ENCODE assay signal across 8 cellular contexts in the genomic region with DNA sequence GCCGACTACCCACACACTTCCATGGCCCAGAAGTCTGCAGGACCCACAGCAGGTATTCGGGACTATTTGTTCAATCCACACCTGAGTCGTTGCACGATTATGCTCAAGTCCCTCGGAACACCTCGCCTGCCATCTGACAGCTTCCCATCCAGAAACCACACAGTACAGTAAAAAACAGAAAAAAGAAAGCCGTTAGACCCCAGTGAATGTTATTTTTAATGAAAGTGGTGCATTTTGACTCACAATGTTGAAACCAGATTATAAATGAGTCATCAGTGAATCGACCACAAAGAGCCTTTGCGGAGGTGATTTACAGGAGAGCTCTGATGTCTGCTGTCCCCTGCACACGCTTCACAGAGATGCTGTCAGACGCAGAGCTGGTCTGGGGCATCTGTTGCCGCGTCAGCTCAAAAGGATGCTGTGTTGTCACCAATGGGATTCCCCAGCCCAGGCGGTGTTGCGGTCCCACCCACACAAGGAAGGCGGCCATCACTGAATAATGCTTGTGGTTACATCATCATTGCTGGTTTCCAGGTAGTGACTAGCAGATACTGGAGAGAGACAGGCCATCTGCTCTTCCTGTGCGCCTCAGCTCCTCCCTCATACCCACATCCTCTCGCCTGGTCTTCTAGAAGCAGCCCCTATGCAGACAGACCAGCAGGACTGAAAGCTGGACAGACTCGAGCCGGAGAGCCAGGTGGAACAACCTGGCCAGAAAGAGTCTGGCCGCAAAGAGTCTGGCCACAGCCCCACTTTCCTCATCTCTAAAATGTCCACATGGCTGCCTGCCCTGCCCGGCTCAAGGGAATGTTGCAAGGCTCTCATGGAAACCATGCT.
DNase-seq lines count a peak whose midpoint lies in the region; ATAC-seq, FAIRE-seq and TF ChIP-seq lines count a peak whose summit lies in the region.

No MANE protein-coding gene starts in this region.

- H3K9ac ChIP-seq in mesenchymal stem cell (ENCODE audit: low read length): peak overlapping the region; percentile 59

- H4K91ac ChIP-seq in mesenchymal stem cell (ENCODE audit: low read length): no peak overlapping the region

- ATAC-seq in GM21529 (IDR thresholded peaks at IDR 0.05; ENCODE audit: unreplicated experiment): peak; percentile 69

- H3K4me2 ChIP-seq in DOHH2 (ENCODE audit: low read length) (peak overlapping the region; percentile 61), mesenchymal stem cell (ENCODE audit: low read length, poor library complexity, severe bottlenecking) (peak overlapping the region; percentile 20)

- WGBS in mesenchymal stem cell: 24% methylated on average over 22 of the region's 22 CpGs

- no peak overlapping the region for H2BK5ac ChIP-seq in mesenchymal stem cell (ENCODE audit: low read depth, low read length, poor library complexity, severe bottlenecking)

- FAIRE-seq in bronchial epithelial cell (lab: Jason Lieb, UNC): no peak

- peak overlapping the region; percentile 44 for H2AFZ ChIP-seq in mesenchymal stem cell (ENCODE audit: low read depth, low read length)

- DNase-seq in KG1 (lab: John Stamatoyannopoulos, UW) (peak; percentile 81), bronchial epithelial cell (ENCODE audit: low read depth) (peak; percentile 100), mesenchymal stem cell (peak; percentile 100), NCI-H2029 treated with DMSO at 0.1 percent for 48 hours (lab: John Stamatoyannopoulos, UW) (no peak)
- peak; percentile 85 for DNase-seq in activated CD4-positive, CD25-positive, alpha-beta regulatory T cell treated with anti-CD3 and anti-CD28 coated beads, Interleukin-2, amount 50 U/mL, for 16 hours (ENCODE audit: low read depth, low spot score)
- DNase-seq in stimulated activated CD8-positive, alpha-beta memory T cell treated with anti-CD3 and anti-CD28 coated beads, Interleukin-4, amount 100 ng/mL, for 48 hours: peak; percentile 95

- H3K27me3 ChIP-seq in DOHH2 (ENCODE audit: control insufficient read depth, low read length) (no peaks in the 10 kb centered on the region; the same call in 1 of the 2 replicates), bronchial epithelial cell (ENCODE audit: control insufficient read depth, insufficient read depth, low read length) (no peaks in the 10 kb centered on the region), mesenchymal stem cell (ENCODE audit: control insufficient read depth in 1 of 2, insufficient read depth in 1 of 2, low read length in 2 of 2) (no peaks in the 10 kb centered on the region)

- H3K4me1 ChIP-seq in DOHH2 (ENCODE audit: control insufficient read depth, low read length) (peaks cover 22% of the 10 kb centered on the region), mesenchymal stem cell (ENCODE audit: control insufficient read depth, insufficient read depth, low read depth, low read length) (peaks cover 8% of the 10 kb centered on the region)

- H3F3A ChIP-seq in DOHH2 (ENCODE audit: control insufficient read depth, insufficient read depth): no peaks in the 10 kb centered on the region

- H3K27ac ChIP-seq in DOHH2 (ENCODE audit: low read depth, low read length) (no peak overlapping the region), mesenchymal stem cell (ENCODE audit: low read length, poor library complexity, severe bottlenecking) (peak overlapping the region; percentile 46)

- H3K23ac ChIP-seq in mesenchymal stem cell (ENCODE audit: low read length in 2 of 2): no peak overlapping the region

- H3K4ac ChIP-seq in mesenchymal stem cell (ENCODE audit: low read depth in 1 of 2, low read length in 2 of 2): peak overlapping the region; percentile 9 to 42

- H3K18ac ChIP-seq in mesenchymal stem cell (ENCODE audit: low read depth in 1 of 2, low read length in 2 of 2): peak overlapping the region; percentile 52 to 82

- no peaks in the 10 kb centered on the region for H3K79me2 ChIP-seq in DOHH2 (ENCODE audit: control insufficient read depth, low read length)

- no peaks in the 10 kb centered on the region for H3K79me1 ChIP-seq in mesenchymal stem cell (replicated peaks; ENCODE audit: low read length, poor library complexity, severe bottlenecking)

- peak overlapping the region; percentile 1 for H2BK120ac ChIP-seq in mesenchymal stem cell (ENCODE audit: low read depth, low read length)

- no peak for TF ChIP-seq CTCF in DOHH2 (IDR thresholded peaks at IDR 0.05; ENCODE audit: low read depth, low read length, poor library complexity, severe bottlenecking)
- no peak for TF ChIP-seq CTCF in bronchial epithelial cell (IDR thresholded peaks at IDR 0.05; ENCODE audit: insufficient read depth, low read length, severe bottlenecking)

- H3K4me3 ChIP-seq in DOHH2 (ENCODE audit: low read length): peak overlapping the region; percentile 34
- H3K4me3 ChIP-seq in bronchial epithelial cell (ENCODE audit: low read depth, low read length): no peak overlapping the region
- H3K4me3 ChIP-seq in mesenchymal stem cell (ENCODE audit: insufficient read depth in 1 of 2, low read depth in 1 of 2, low read length in 2 of 2): no peak overlapping the region

- peak overlapping the region; percentile 54 for H4K8ac ChIP-seq in mesenchymal stem cell (ENCODE audit: low read length)

- no peaks in the 10 kb centered on the region for H3K9me2 ChIP-seq in DOHH2 (replicated peaks; ENCODE audit: control insufficient read depth, low read length)

- H2BK12ac ChIP-seq in mesenchymal stem cell (ENCODE audit: low read length in 2 of 2): peak overlapping the region; percentile 88 to 94

- H2AK5ac ChIP-seq in mesenchymal stem cell (ENCODE audit: low read length, severe bottlenecking): peak overlapping the region; percentile 77

- no peaks in the 10 kb centered on the region for H4K20me1 ChIP-seq in DOHH2 (ENCODE audit: control insufficient read depth, insufficient read depth, low read depth, low read length)

- H3K9me3 ChIP-seq in DOHH2 (ENCODE audit: control insufficient read depth, insufficient read depth, low read length): no peaks in the 10 kb centered on the region
- no peaks in the 10 kb centered on the region for H3K9me3 ChIP-seq in mesenchymal stem cell (ENCODE audit: control insufficient read depth, low read length)

- no peak overlapping the region for H3K14ac ChIP-seq in mesenchymal stem cell (ENCODE audit: low read length in 2 of 2)

- H3K36me3 ChIP-seq in DOHH2 (ENCODE audit: control insufficient read depth, low read length): no peaks in the 10 kb centered on the region
- H3K36me3 ChIP-seq in bronchial epithelial cell (ENCODE audit: control insufficient read depth, insufficient read depth, low read length): no peaks in the 10 kb centered on the region
- no peaks in the 10 kb centered on the region for H3K36me3 ChIP-seq in mesenchymal stem cell (ENCODE audit: control insufficient read depth in 1 of 2, insufficient read depth in 2 of 2, low read depth in 1 of 2, low read length in 2 of 2)

- H2BK15ac ChIP-seq in mesenchymal stem cell (ENCODE audit: low read depth, poor library complexity, severe bottlenecking): peak overlapping the region; percentile 82
